ENCODE assay signal across 1 cellular context in the genomic region with DNA sequence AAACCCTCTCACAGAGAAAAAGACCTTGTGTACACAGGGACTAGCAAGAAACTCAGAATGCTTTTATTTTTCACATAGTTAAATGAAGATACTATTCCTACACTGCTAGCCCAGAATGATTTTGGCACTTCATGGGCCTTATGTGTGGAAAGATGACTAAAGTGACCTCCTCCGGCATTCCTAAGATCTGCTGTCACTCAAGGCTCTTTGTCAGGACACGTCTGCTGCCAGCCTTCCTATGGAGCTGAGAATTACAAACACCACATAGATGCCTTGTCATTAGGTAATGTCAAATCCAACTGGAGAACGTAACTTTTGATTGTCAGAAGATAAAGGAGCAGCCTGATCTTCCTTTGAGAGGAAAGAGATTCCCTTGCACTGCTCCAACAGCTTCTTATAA.
TF ChIP-seq lines count a peak whose summit lies in the region.

No MANE protein-coding gene starts in this region.

TF ChIP-seq in IMR-90, 13 proteins besides CTCF, POLR2A, EP300 and RAD21:
- TF ChIP-seq CEBPB (IDR thresholded peaks at IDR 0.05; ENCODE audit: low read depth, low read length) (no peak), BHLHE40 (IDR thresholded peaks at IDR 0.05; ENCODE audit: low read depth, low read length) (no peak), MAZ (IDR thresholded peaks at IDR 0.05; ENCODE audit: borderline replicate concordance, low read depth, low read length) (no peak), SMC3 (IDR thresholded peaks at IDR 0.05; ENCODE audit: low read depth, low read length) (no peak), RFX5 (IDR thresholded peaks at IDR 0.05; ENCODE audit: low read depth, low read length) (no peak)
- TF ChIP-seq, protein P1, sequence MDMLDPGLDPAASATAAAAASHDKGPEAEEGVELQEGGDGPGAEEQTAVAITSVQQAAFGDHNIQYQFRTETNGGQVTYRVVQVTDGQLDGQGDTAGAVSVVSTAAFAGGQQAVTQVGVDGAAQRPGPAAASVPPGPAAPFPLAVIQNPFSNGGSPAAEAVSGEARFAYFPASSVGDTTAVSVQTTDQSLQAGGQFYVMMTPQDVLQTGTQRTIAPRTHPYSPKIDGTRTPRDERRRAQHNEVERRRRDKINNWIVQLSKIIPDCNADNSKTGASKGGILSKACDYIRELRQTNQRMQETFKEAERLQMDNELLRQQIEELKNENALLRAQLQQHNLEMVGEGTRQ (IDR thresholded peaks at IDR 0.05; ENCODE audit: low read depth, low read length): no peak
